27 cellular contexts compared by ENCODE assay signal in the genomic region with DNA sequence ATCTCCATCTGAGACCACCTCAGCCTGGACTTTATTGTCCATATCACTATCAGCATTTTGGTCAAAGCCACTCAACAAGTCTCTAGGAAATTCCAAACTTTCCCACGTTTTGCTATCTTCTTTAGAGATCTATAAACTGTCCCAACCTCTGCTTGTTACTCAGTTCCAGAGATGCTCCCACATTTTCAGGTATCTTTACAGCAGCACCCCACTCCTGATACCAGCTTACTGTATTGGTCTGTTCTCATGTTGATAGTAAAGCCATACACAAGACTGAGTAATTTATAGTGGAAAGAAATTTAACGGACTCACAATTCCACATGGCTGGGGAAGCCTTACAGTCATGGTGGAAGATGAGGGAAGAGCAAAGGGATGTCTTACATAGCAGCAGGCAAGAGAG.
"Had no signal": no experiment of that assay in that cellular context is flagged by ENCODE, and none has a peak within 500 bp of the region (broad histone marks: within the 10 kb centered on the region; RNA-seq: fewer than 3 reads in every experiment).

No MANE protein-coding gene starts in this region.

- H3K4me1 ChIP-seq: stomach, suprapubic skin, testis, thyroid gland, tibial artery, tibial nerve, transverse colon, upper lobe of left lung, upper lobe of right lung, uterus, vagina had no signal

- ATAC-seq: stimulated activated effector memory CD8-positive, alpha-beta T cell treated with anti-CD3 and anti-CD28 coated beads, Interleukin-12 subunit alpha, Interleukin-12 subunit beta, amount 100 ng/mL, for 72 hours; stimulated activated memory B cell treated with anti-CD40 and anti-IgM and Interleukin-4, amounts not matched to agents 10 μg/mL and 1 μg/mL and 100 μg/mL, for 72 hours; stimulated activated naive B cell treated with anti-CD40 and anti-IgM and Interleukin-4, amounts not matched to agents 10 μg/mL and 1 μg/mL and 100 μg/mL, for 72 hours; stimulated activated naive CD8-positive, alpha-beta T cell treated with anti-CD3 and anti-CD28 coated beads, Interleukin-15, amount 100 ng/mL, for 72 hours; stimulated activated naive CD8-positive, alpha-beta T cell treated with anti-CD3 and anti-CD28 coated beads, Interleukin-15, Interleukin-2, amounts not matched to agents 100 U/mL and 50 U/mL, for 24 hours; upper lobe of right lung had no signal

- H3K36me3 ChIP-seq: stomach, suprapubic skin, thoracic aorta, thyroid gland, tibial artery, tibial nerve, transverse colon, upper lobe of left lung, upper lobe of right lung, uterus, vagina had no signal

- H3K27me3 ChIP-seq: stomach, suprapubic skin, testis, thyroid gland, tibial artery, tibial nerve, transverse colon, upper lobe of left lung, upper lobe of right lung, uterus, vagina had no signal

- DNase-seq: stimulated activated CD4-positive, alpha-beta T cell treated with anti-CD3 and anti-CD28 coated beads, Interleukin-2, amount 100 ng/mL, for 48 hours; stimulated activated CD4-positive, alpha-beta T cell treated with anti-CD3 and anti-CD28 coated beads, Interleukin-4, amount 100 ng/mL, for 1 hour; stimulated activated CD4-positive, alpha-beta T cell treated with anti-CD3 and anti-CD28 coated beads, Interleukin-4, amount 100 ng/mL, for 24 hours; stimulated activated CD4-positive, alpha-beta T cell treated with anti-CD3 and anti-CD28 coated beads, Interleukin-4, amount 100 ng/mL, for 4 hours; stimulated activated CD8-positive, alpha-beta memory T cell treated with anti-CD3 and anti-CD28 coated beads, Interleukin-4, amount 100 ng/mL, for 48 hours; stimulated activated naive B cell treated with anti-CD40 and anti-IgM and Interleukin-4, amounts not matched to agents 10 μg/mL and 1 μg/mL and 100 μg/mL, for 72 hours; stimulated activated naive CD4-positive, alpha-beta T cell; stimulated activated naive CD4-positive, alpha-beta T cell treated with Interleukin-2 at 50 U/mL for 16 hours; stimulated activated naive CD8-positive, alpha-beta T cell treated with anti-CD3 and anti-CD28 coated beads, Interleukin-15, amount 100 ng/mL, for 72 hours; stimulated activated naive CD8-positive, alpha-beta T cell treated with anti-CD3 and anti-CD28 coated beads, Interleukin-15, Interleukin-2, amounts not matched to agents 100 U/mL and 50 U/mL, for 24 hours; stomach; substantia nigra; testis; thyroid gland; tibial artery; transverse colon; trophoblast cell; upper lobe of left lung; upper lobe of right lung; uterus had no signal

- H3K9me3 ChIP-seq: testis, thyroid gland, upper lobe of right lung, uterus, vagina had no signal

- H3K4me3 ChIP-seq: stomach, suprapubic skin, testis, thoracic aorta, thyroid gland, tibial artery, tibial nerve, transverse colon, upper lobe of left lung, upper lobe of right lung, uterus, vagina had no signal

- FAIRE-seq: urothelium cell line had no signal

- H3K27ac ChIP-seq: stomach, suprapubic skin, testis, thoracic aorta, thyroid gland, tibial artery, tibial nerve, transverse colon, upper lobe of left lung, upper lobe of right lung, uterus, vagina had no signal
